ENCODE assay signal across 1 cellular context in genomic region chr9:134476256-134476941, GRCh38.
TF ChIP-seq lines count a peak whose summit lies in the region.

No MANE protein-coding gene starts in this region.

TF ChIP-seq in IMR-90, 13 proteins besides CTCF, POLR2A, EP300 and RAD21:
- TF ChIP-seq MAFK (IDR thresholded peaks at IDR 0.05; ENCODE audit: low read depth, low read length) (no peak), SMC3 (IDR thresholded peaks at IDR 0.05; ENCODE audit: low read depth, low read length) (no peak), BHLHE40 (IDR thresholded peaks at IDR 0.05; ENCODE audit: low read depth, low read length) (no peak), FOS (IDR thresholded peaks at IDR 0.05; ENCODE audit: low read depth, low read length) (no peak), MXI1 (IDR thresholded peaks at IDR 0.05; ENCODE audit: borderline replicate concordance, low read depth, low read length) (no peak), CEBPB (IDR thresholded peaks at IDR 0.05; ENCODE audit: low read depth, low read length) (no peak), RFX5 (IDR thresholded peaks at IDR 0.05; ENCODE audit: low read depth, low read length) (no peak), NFE2L2 (IDR thresholded peaks at IDR 0.05; ENCODE audit: low read depth, low read length) (no peak), RCOR1 (IDR thresholded peaks at IDR 0.05; ENCODE audit: insufficient replicate concordance, low read length) (no peak), MAZ (IDR thresholded peaks at IDR 0.05; ENCODE audit: borderline replicate concordance, low read depth, low read length) (no peak)
